Comparison of ENCODE assay signal across 1 cellular context in genomic region chr1:27525296-27526271, GRCh38.
TF ChIP-seq lines count a peak whose summit lies in the region.

No MANE protein-coding gene starts in this region.

TF ChIP-seq in K562, 482 proteins besides CTCF, POLR2A, EP300 and RAD21 (continued from another document):
- peak; percentile 39; the same call in 1 of the 2 replicates for TF ChIP-seq ZNF407 (IDR thresholded peaks at IDR 0.05; ENCODE audit: low read depth)
- peak; percentile 41 for TF ChIP-seq MXD1 (CRISPR knock-in tag; IDR thresholded peaks at IDR 0.05; ENCODE audit: borderline replicate concordance, poor library complexity, severe bottlenecking)
- TF ChIP-seq PHF8 (IDR thresholded peaks at IDR 0.05; ENCODE audit: borderline replicate concordance, low read length) = peak; percentile 52; the same call in 1 of the 2 replicates
